15 cellular contexts compared by ENCODE assay signal in genomic region chr2:42064417-42064942, GRCh38. TPM values are rescaled to one million over a fixed set of nuclear protein-coding genes. Genes with fewer than 3 reads are reported as not detected.
DNase-seq lines count a peak whose midpoint lies in the region; ATAC-seq and TF ChIP-seq lines count a peak whose summit lies in the region.
"Had no signal": no experiment of that assay in that cellular context is flagged by ENCODE, and none has a peak within 500 bp of the region (broad histone marks: within the 10 kb centered on the region; RNA-seq: fewer than 3 reads in every experiment).

No MANE protein-coding gene starts in this region.

- ATAC-seq in HG03457 (IDR thresholded peaks at IDR 0.05; ENCODE audit: unreplicated experiment) (no peak), HG03135 (IDR thresholded peaks at IDR 0.05; ENCODE audit: unreplicated experiment) (no peak)

- TF ChIP-seq CTCF in AG04450 (IDR thresholded peaks at IDR 0.05; ENCODE audit: low read depth, low read length) (no peak), foreskin fibroblast (IDR thresholded peaks at IDR 0.05; ENCODE audit: low read depth, low read length) (no peak)

- H3K27me3 ChIP-seq in AG04450 (ENCODE audit: control insufficient read depth, insufficient read depth, low read length) (no peaks in the 10 kb centered on the region), adipocyte (replicated peaks; ENCODE audit: control insufficient read depth, insufficient read depth, low read length) (no peaks in the 10 kb centered on the region), rectal smooth muscle tissue (ENCODE audit: control insufficient read depth, insufficient read depth, low read length) (no peaks in the 10 kb centered on the region)
- H3K27me3 ChIP-seq: adrenal gland had no signal

- CTCF ChIA-PET in AG04450 (lab: Charles Lee), result interaction anchor here (0.6 to 2.7 kb wide), 3 partner anchors 194 to 224 kb away, joined by 3 to 17 read pairs (median 4); no protein-coding TSS in a partner anchor

- peak; percentile 87 for DNase-seq in AG04450 (ENCODE audit: low read depth, low spot score)
- peak; percentile 20 for DNase-seq in adipocyte (ENCODE audit: low read depth)
- DNase-seq in foreskin fibroblast, result peak; percentile 68 to 81
- DNase-seq in epidermal melanocyte (ENCODE audit: insufficient read length, low spot score), result no peak
- no peak for DNase-seq in NCI-H82 treated with DMSO at 0.1 percent for 48 hours (lab: John Stamatoyannopoulos, UW; ENCODE audit: unreplicated experiment)
- DNase-seq: activated CD4-positive, alpha-beta T cell treated with anti-CD3 and anti-CD28 coated beads for 48 hours; activated T-cell treated with anti-CD3 and anti-CD28 coated beads, Interleukin-2, amount 50 U/mL, for 48 hours; adrenal gland; immature natural killer cell; midbrain; NCI-H2107; SHP77 had no signal

- no peak overlapping the region for H3K4me3 ChIP-seq in AG04450 (ENCODE audit: low read depth, low read length)
- H3K4me3 ChIP-seq in adipocyte (ENCODE audit: low read length), result no peak overlapping the region
- H3K4me3 ChIP-seq in foreskin fibroblast (ENCODE audit: low read depth in 1 of 2, low read length in 2 of 2), result no peak overlapping the region
- no peak overlapping the region for H3K4me3 ChIP-seq in rectal smooth muscle tissue (ENCODE audit: low read length)
- H3K4me3 ChIP-seq: adrenal gland had no signal

- H3K27ac ChIP-seq in AG04450 (ENCODE audit: low read depth, low read length) (peak overlapping the region; percentile 90), rectal smooth muscle tissue (ENCODE audit: low read depth, low read length) (peak overlapping the region; percentile 77)

- H3K36me3 ChIP-seq in adipocyte (ENCODE audit: control insufficient read depth, insufficient read depth, low read length, severe bottlenecking) (peaks cover 5% of the 10 kb centered on the region), rectal smooth muscle tissue (ENCODE audit: control insufficient read depth, insufficient read depth, low read length) (no peaks in the 10 kb centered on the region)

- H3K9ac ChIP-seq in adipocyte (ENCODE audit: low read length) (peak overlapping the region; percentile 38), rectal smooth muscle tissue (ENCODE audit: low read length) (no peak overlapping the region)

- H3K9me3 ChIP-seq in AG04450 (ENCODE audit: control insufficient read depth, insufficient read depth, low read length), result no peaks in the 10 kb centered on the region
- no peaks in the 10 kb centered on the region for H3K9me3 ChIP-seq in adipocyte (ENCODE audit: control insufficient read depth, low read length)
- H3K9me3 ChIP-seq: adrenal gland had no signal

- POLR2A ChIA-PET in AG04450 (lab: Yijun Ruan, JAX), result interaction anchor here (0.6 to 2.8 kb wide), 9 partner anchors 11 to 1952 kb away, joined by 3 to 27 read pairs (median 7); partner anchors contain the start of gene PKDCC

- H3K4me1 ChIP-seq in adipocyte (ENCODE audit: control insufficient read depth, insufficient read depth, low read length) (peaks cover 46% of the 10 kb centered on the region), rectal smooth muscle tissue (ENCODE audit: control insufficient read depth, insufficient read depth, low read length) (peaks cover 39% of the 10 kb centered on the region)

RNA-seq across cellular contexts. Expression of gene PKDCC, which starts 16.7 kb away (rescaled TPM):
- polyA plus RNA-seq in AG04450 (2011; rRNA removed), result 87.0 and 107 TPM in 2 replicates
- 180 and 228 TPM in 2 replicates for polyA minus RNA-seq in AG04450 (2011; rRNA and poly(A)+ RNA removed)
- polyA plus RNA-seq: immature natural killer cell had no signal

Comparison
In these comparisons a context has a peak if more than half of its experiments do, and no peak if none do; other contexts are left out.
1. DNase-seq: peak in AG04450 (single experiment), adipocyte (single experiment) and foreskin fibroblast (2 of 2); none in epidermal melanocyte (single experiment) and NCI-H82 treated with DMSO at 0.1 percent for 48 hours (single experiment).